In genomic region chr4:47049347-47049746, GRCh38 we compare ENCODE assay signal across 22 cellular contexts. TPM values are rescaled to one million over a fixed set of nuclear protein-coding genes. Genes with fewer than 3 reads are reported as not detected.
DNase-seq lines count a peak whose midpoint lies in the region; ATAC-seq, FAIRE-seq and TF ChIP-seq lines count a peak whose summit lies in the region.
"Had no signal": no experiment of that assay in that cellular context is flagged by ENCODE, and none has a peak within 500 bp of the region (broad histone marks: within the 10 kb centered on the region; RNA-seq: fewer than 3 reads in every experiment).

No MANE protein-coding gene starts in this region.

- peaks cover 4% of the 10 kb centered on the region for H3K27me3 Mint-ChIP-seq in neural progenitor cell (ENCODE audit: insufficient read depth, low read depth)

- peak overlapping the region; percentile 61 for H3K27ac ChIP-seq in angular gyrus (ENCODE audit: low read depth, low read length)
- H3K27ac ChIP-seq in dorsolateral prefrontal cortex = peak overlapping the region in 34 of 59 donors; percentile 0 to 86 (median 25)
- H3K27ac ChIP-seq in neural progenitor cell = no peak overlapping the region
- no peak overlapping the region for H3K27ac ChIP-seq in right lobe of liver

- H4K20me1 ChIP-seq in neural progenitor cell (ENCODE audit: low read depth) = no peaks in the 10 kb centered on the region

- H3K9ac ChIP-seq in neural progenitor cell = no peak overlapping the region

- H3F3A ChIP-seq in neural progenitor cell (ENCODE audit: low read depth) = no peaks in the 10 kb centered on the region

- 42% methylated on average over 3 of the region's 3 CpGs for WGBS in right lobe of liver (ENCODE audit: insufficient coverage, low coverage, low lambda C conversion rate, missing lambda C conversion rate)

- H3K27me3 ChIP-seq in dorsolateral prefrontal cortex (no peaks in the 10 kb centered on the region), neural progenitor cell (no peaks in the 10 kb centered on the region), right lobe of liver (no peaks in the 10 kb centered on the region)
- H3K27me3 ChIP-seq: BE2C had no signal

- H3K36me3 Mint-ChIP-seq in neural progenitor cell = no peaks in the 10 kb centered on the region
- H3K36me3 Mint-ChIP-seq: CD4-positive, CD25-positive, alpha-beta regulatory T cell; CD8-positive, alpha-beta memory T cell had no signal

- FAIRE-seq in HTR-8/SVneo (lab: Jason Lieb, UNC) = no peak
- FAIRE-seq: A204.1, GM12892, GM18507 had no signal

- no peak overlapping the region for H3K4me3 Mint-ChIP-seq in neural progenitor cell
- H3K4me3 Mint-ChIP-seq: CD4-positive, CD25-positive, alpha-beta regulatory T cell; CD8-positive, alpha-beta memory T cell; H9 had no signal

- ATAC-seq in HG03159 (IDR thresholded peaks at IDR 0.05; ENCODE audit: unreplicated experiment) = no peak
- ATAC-seq in right lobe of liver = no peak

- no peaks in the 10 kb centered on the region for H3K36me3 ChIP-seq in neural progenitor cell
- H3K36me3 ChIP-seq in right lobe of liver = no peaks in the 10 kb centered on the region
- H3K36me3 ChIP-seq: BE2C had no signal

- no peaks in the 10 kb centered on the region for H3K4me1 Mint-ChIP-seq in neural progenitor cell
- H3K4me1 Mint-ChIP-seq: CD4-positive, CD25-positive, alpha-beta regulatory T cell; CD8-positive, alpha-beta memory T cell had no signal

- no peak for TF ChIP-seq POLR2A in right lobe of liver (IDR thresholded peaks at IDR 0.05)

- no peak overlapping the region for H3K4me3 ChIP-seq in dorsolateral prefrontal cortex
- H3K4me3 ChIP-seq in neural progenitor cell = no peak overlapping the region
- no peak overlapping the region for H3K4me3 ChIP-seq in right lobe of liver

- TF ChIP-seq CTCF in dorsolateral prefrontal cortex (IDR thresholded peaks at IDR 0.05 in 54 of 56, conservative IDR thresholded peaks at IDR 0.05 in 2 of 56; ENCODE audit: low read depth in 1 of 56, partially characterized antibody in 56 of 56) (no peak), neural progenitor cell (IDR thresholded peaks at IDR 0.05) (no peak), right lobe of liver (IDR thresholded peaks at IDR 0.05) (no peak)

- H3K4me1 ChIP-seq in neural progenitor cell = no peaks in the 10 kb centered on the region
- no peaks in the 10 kb centered on the region for H3K4me1 ChIP-seq in right lobe of liver
- H3K4me1 ChIP-seq: BE2C had no signal

- H3K9me3 ChIP-seq in neural progenitor cell (ENCODE audit: low read depth) (no peaks in the 10 kb centered on the region), right lobe of liver (no peaks in the 10 kb centered on the region)
- H3K9me3 ChIP-seq: BE2C had no signal

- no peaks in the 10 kb centered on the region for H3K79me2 ChIP-seq in neural progenitor cell (ENCODE audit: low read depth)

- intact Hi-C loops in dorsolateral prefrontal cortex (cut with DNase I) = no loop called here
- intact Hi-C loops in right lobe of liver (cut with DNase I) = no loop called here

- no peak overlapping the region for H3K4me2 ChIP-seq in neural progenitor cell

- DNase-seq in dorsolateral prefrontal cortex (no peak), neural progenitor cell (ENCODE audit: low spot score) (no peak), HTR-8/SVneo (ENCODE audit: insufficient read length, low spot score) (no peak), right lobe of liver (no peak)
- no peak for DNase-seq in effector CD8-positive, alpha-beta T cell (lab: John Stamatoyannopoulos, UW)
- DNase-seq: ACHN; BE2C; C1 segment of cervical spinal cord; CD4-positive, CD25-positive, alpha-beta regulatory T cell; CD8-positive, alpha-beta memory T cell; COR-L47; DMS79; GDM1; GOT3; H9 had no signal

- peak overlapping the region; percentile 31 for H2AFZ ChIP-seq in neural progenitor cell (replicated peaks)

- no peaks in the 10 kb centered on the region for H3K9me3 Mint-ChIP-seq in neural progenitor cell
- H3K9me3 Mint-ChIP-seq: H9 had no signal

- H3K27ac Mint-ChIP-seq in neural progenitor cell = no peak overlapping the region
- H3K27ac Mint-ChIP-seq: CD4-positive, CD25-positive, alpha-beta regulatory T cell; CD8-positive, alpha-beta memory T cell; H9 had no signal

RNA-seq across cellular contexts. Expression of gene GABRB1, which starts 18.0 kb away (rescaled TPM):
- total RNA-seq in dorsolateral prefrontal cortex (100 to 1,000 TPM in 50 of 120 experiments, 10 to 100 TPM in 70; 34.7 to 138 (median 95.9) TPM), neural progenitor cell (ENCODE audit: low replicate concordance) (not detected in 2 replicates), right lobe of liver (under 1 TPM in 1 of 6 experiments, not detected in 5; 0.43 TPM)
- total RNA-seq: CD4-positive, CD25-positive, alpha-beta regulatory T cell; CD8-positive, alpha-beta memory T cell; HT-29 had no signal

RNA-seq across cellular contexts. Expression of gene GABRA4, which starts 56.0 kb away (rescaled TPM):
- total RNA-seq in dorsolateral prefrontal cortex = 10 to 100 TPM; 13.6 to 98.5 (median 60.7) TPM
- not detected in 2 replicates for total RNA-seq in neural progenitor cell (ENCODE audit: low replicate concordance)
- total RNA-seq in right lobe of liver = under 1 TPM in 1 of 6 experiments, not detected in 5; 0.12 TPM
- total RNA-seq: CD4-positive, CD25-positive, alpha-beta regulatory T cell; CD8-positive, alpha-beta memory T cell; Daoy; H9; HT-29 had no signal

Comparison
In these comparisons a context has a peak if more than half of its experiments do, and no peak if none do; other contexts are left out.
1. H3K27ac ChIP-seq: peak in angular gyrus (single experiment) and dorsolateral prefrontal cortex (34 of 59); none in neural progenitor cell (single experiment) and right lobe of liver (0 of 3).
2. RNA of gene GABRB1, which starts 18.0 kb away (total RNA-seq): 34.7 to 138 TPM in dorsolateral prefrontal cortex; not detected in neural progenitor cell and 0.43 TPM in right lobe of liver; every median in the first group is over 10 times any median in the second.
3. RNA of gene GABRA4, which starts 56.0 kb away (total RNA-seq): 13.6 to 98.5 TPM in dorsolateral prefrontal cortex; not detected in neural progenitor cell and 0.12 TPM in right lobe of liver; every median in the first group is over 10 times any median in the second.